ENCODE assay signal across 11 cellular contexts in the genomic region with DNA sequence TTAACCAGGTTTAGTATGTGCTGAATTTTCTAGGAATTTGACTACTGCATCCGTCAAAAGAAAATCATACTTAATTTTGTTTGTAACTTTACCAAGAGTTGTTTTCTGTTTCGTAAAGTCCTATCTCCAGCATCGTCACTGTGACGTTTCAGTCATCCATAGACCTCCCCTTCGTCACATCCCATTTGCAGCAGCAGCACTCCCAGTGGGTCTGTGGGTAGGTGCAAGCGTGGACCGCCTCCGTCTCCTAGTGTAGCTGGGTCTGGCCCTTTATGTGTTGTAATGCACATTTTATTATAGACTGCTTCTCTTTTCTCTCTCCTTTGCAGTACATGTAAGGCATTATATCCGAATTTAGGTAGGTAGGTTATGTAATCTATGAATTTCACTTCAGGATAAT. TPM values are rescaled to one million over a fixed set of nuclear protein-coding genes. Genes with fewer than 3 reads are reported as not detected.
DNase-seq lines count a peak whose midpoint lies in the region; ATAC-seq and TF ChIP-seq lines count a peak whose summit lies in the region.
"Had no signal": no experiment of that assay in that cellular context is flagged by ENCODE, and none has a peak within 500 bp of the region (broad histone marks: within the 10 kb centered on the region; RNA-seq: fewer than 3 reads in every experiment).

No MANE protein-coding gene starts in this region.

- CTCF ChIA-PET in CD4-positive, alpha-beta T cell (lab: Charles Lee), result interaction anchor here (0.9 to 34.3 kb wide), 8 partner anchors 10 to 123 kb away, joined by 3 to 1090 read pairs (median 5); a partner anchor contains a TSS
- CTCF ChIA-PET in activated naive CD4-positive, alpha-beta T cell treated with anti-CD3 and anti-CD28 coated beads, Interleukin-2, amount 10 ng/mL, durations not matched to agents 7 days and 5 days (lab: Charles Lee), result interaction anchor here (0.9 to 14.4 kb wide), 4 partner anchors 10 to 123 kb away, joined by 3 to 488 read pairs (median 4); a partner anchor contains a TSS

- H3K4me3 Mint-ChIP-seq in CD4-positive, alpha-beta T cell, result peak overlapping the region; percentile 81
- peak overlapping the region; percentile 71 for H3K4me3 Mint-ChIP-seq in T-helper 2 cell treated with Interferon-gamma antibody and Interleukin-4, amounts not matched to agents 5 μg/mL and 100 μg/mL, for 36 hours
- peak overlapping the region; percentile 46 for H3K4me3 Mint-ChIP-seq in activated naive CD4-positive, alpha-beta T cell treated with anti-CD3 and anti-CD28 coated beads, Interleukin-2, amount 10 ng/mL, durations not matched to agents 7 days and 5 days

- peak overlapping the region; percentile 98 for H3K27ac Mint-ChIP-seq in CD4-positive, alpha-beta T cell
- H3K27ac Mint-ChIP-seq in T-helper 2 cell treated with Interferon-gamma antibody and Interleukin-4, amounts not matched to agents 5 μg/mL and 100 μg/mL, for 36 hours, result peak overlapping the region; percentile 88
- H3K27ac Mint-ChIP-seq in activated naive CD4-positive, alpha-beta T cell treated with anti-CD3 and anti-CD28 coated beads, Interleukin-2, amount 10 ng/mL, durations not matched to agents 7 days and 5 days, result peak overlapping the region; percentile 94

- no peaks in the 10 kb centered on the region for H3K27me3 ChIP-seq in CD4-positive, alpha-beta T cell (ENCODE audit: control insufficient read depth, insufficient read depth, low read length)
- no peaks in the 10 kb centered on the region for H3K27me3 ChIP-seq in neutrophil
- H3K27me3 ChIP-seq: SJSA1 had no signal

- H3K4me3 ChIP-seq in neutrophil (ENCODE audit: low read depth in 1 of 2, low read length in 1 of 2), result peak overlapping the region in 1 of 2 experiments; percentile 14
- H3K4me3 ChIP-seq: SJSA1 had no signal

- DNase-seq in CD4-positive, alpha-beta T cell, result peak in 7 of 10 experiments; percentile 28 to 86 (median 47)
- peak; percentile 53 for DNase-seq in T-helper 2 cell treated with Interferon-gamma antibody and Interleukin-4, amounts not matched to agents 5 μg/mL and 100 μg/mL, for 36 hours (ENCODE audit: low spot score)
- DNase-seq in activated naive CD4-positive, alpha-beta T cell treated with anti-CD3 and anti-CD28 coated beads, Interleukin-2, amount 10 ng/mL, durations not matched to agents 7 days and 5 days, result peak; percentile 72
- no peak for DNase-seq in NCI-H2227 (lab: John Stamatoyannopoulos, UW; ENCODE audit: unreplicated experiment)
- DNase-seq: erythroblast, NCI-H2227 treated with DMSO at 0.1 percent for 48 hours had no signal

- H3K36me3 ChIP-seq in neutrophil, result no peaks in the 10 kb centered on the region
- H3K36me3 ChIP-seq: SJSA1 had no signal

- H3K36me3 Mint-ChIP-seq in CD4-positive, alpha-beta T cell (ENCODE audit: low read depth), result peaks cover 97% of the 10 kb centered on the region
- peaks cover 80% of the 10 kb centered on the region for H3K36me3 Mint-ChIP-seq in T-helper 2 cell treated with Interferon-gamma antibody and Interleukin-4, amounts not matched to agents 5 μg/mL and 100 μg/mL, for 36 hours (ENCODE audit: low read depth)
- H3K36me3 Mint-ChIP-seq in activated naive CD4-positive, alpha-beta T cell treated with anti-CD3 and anti-CD28 coated beads, Interleukin-2, amount 10 ng/mL, durations not matched to agents 7 days and 5 days, result peaks cover 81% of the 10 kb centered on the region

- intact Hi-C loops in CD4-positive, alpha-beta T cell (cut with DNase I, micrococcal nuclease), result no loop called here

- POLR2A ChIA-PET in CD4-positive, alpha-beta T cell (lab: Charles Lee), result interaction anchor here (0.5 to 49.3 kb wide), 10 partner anchors 9 to 1089 kb away, joined by 3 to 1638 read pairs (median 4); a partner anchor contains a TSS

- H3K4me1 Mint-ChIP-seq in CD4-positive, alpha-beta T cell (ENCODE audit: low read depth), result peaks cover 86% of the 10 kb centered on the region
- peaks cover 78% of the 10 kb centered on the region for H3K4me1 Mint-ChIP-seq in T-helper 2 cell treated with Interferon-gamma antibody and Interleukin-4, amounts not matched to agents 5 μg/mL and 100 μg/mL, for 36 hours (ENCODE audit: low read depth)
- H3K4me1 Mint-ChIP-seq in activated naive CD4-positive, alpha-beta T cell treated with anti-CD3 and anti-CD28 coated beads, Interleukin-2, amount 10 ng/mL, durations not matched to agents 7 days and 5 days, result peaks cover 86% of the 10 kb centered on the region

- no peaks in the 10 kb centered on the region for H3K27me3 Mint-ChIP-seq in CD4-positive, alpha-beta T cell
- no peaks in the 10 kb centered on the region for H3K27me3 Mint-ChIP-seq in T-helper 2 cell treated with Interferon-gamma antibody and Interleukin-4, amounts not matched to agents 5 μg/mL and 100 μg/mL, for 36 hours (ENCODE audit: low read depth)
- no peaks in the 10 kb centered on the region for H3K27me3 Mint-ChIP-seq in activated naive CD4-positive, alpha-beta T cell treated with anti-CD3 and anti-CD28 coated beads, Interleukin-2, amount 10 ng/mL, durations not matched to agents 7 days and 5 days

- no peak for TF ChIP-seq CTCF in CD4-positive, alpha-beta T cell (IDR thresholded peaks at IDR 0.05)
- peak; percentile 17 for TF ChIP-seq CTCF in neutrophil (IDR thresholded peaks at IDR 0.05)

- no peaks in the 10 kb centered on the region for H3K9me3 Mint-ChIP-seq in CD4-positive, alpha-beta T cell
- H3K9me3 Mint-ChIP-seq in T-helper 2 cell treated with Interferon-gamma antibody and Interleukin-4, amounts not matched to agents 5 μg/mL and 100 μg/mL, for 36 hours, result no peaks in the 10 kb centered on the region
- no peaks in the 10 kb centered on the region for H3K9me3 Mint-ChIP-seq in activated naive CD4-positive, alpha-beta T cell treated with anti-CD3 and anti-CD28 coated beads, Interleukin-2, amount 10 ng/mL, durations not matched to agents 7 days and 5 days

- peak; percentile 80 for ATAC-seq in CD4-positive, alpha-beta T cell (ENCODE audit: poor library complexity)
- no peak for ATAC-seq in GM18519 (IDR thresholded peaks at IDR 0.05; ENCODE audit: low FRiP score, unreplicated experiment)
- ATAC-seq in GM19023 (IDR thresholded peaks at IDR 0.05; ENCODE audit: unreplicated experiment), result no peak
- ATAC-seq in HG03565 (IDR thresholded peaks at IDR 0.05; ENCODE audit: unreplicated experiment), result no peak

- H3K9me3 ChIP-seq in CD4-positive, alpha-beta T cell (ENCODE audit: control insufficient read depth, low read length), result no peaks in the 10 kb centered on the region
- H3K9me3 ChIP-seq in neutrophil, result no peaks in the 10 kb centered on the region
- H3K9me3 ChIP-seq: SJSA1 had no signal

- H3K27ac ChIP-seq in CD4-positive, alpha-beta T cell (ENCODE audit: low read depth, low read length), result peak overlapping the region; percentile 85
- peak overlapping the region; percentile 81 for H3K27ac ChIP-seq in neutrophil
- H3K27ac ChIP-seq: SJSA1 had no signal

- peaks cover 44 to 47% of the 10 kb centered on the region in 2 experiments for H3K4me1 ChIP-seq in neutrophil (ENCODE audit: control insufficient read depth in 1 of 2, insufficient read depth in 1 of 2, low read depth in 1 of 2, low read length in 1 of 2)
- H3K4me1 ChIP-seq: SJSA1 had no signal

RNA-seq across cellular contexts. Expression of a gene that starts 41.0 kb away (rescaled TPM):
- 100 to 1,000 TPM; 660 to 678 TPM for total RNA-seq in CD4-positive, alpha-beta T cell

RNA-seq across cellular contexts. Expression of a gene that starts 53.2 kb away (rescaled TPM):
- under 1 TPM in 1 of 2 experiments, not detected in 1; 0.11 TPM for total RNA-seq in CD4-positive, alpha-beta T cell
- total RNA-seq: SJSA1 had no signal
